Comparison of ENCODE assay signal across 16 cellular contexts in genomic region chr5:112119969-112120368, GRCh38.
A peak's percentile ranks its signal among the peaks of the same experiment; 100 is the strongest.
DNase-seq lines count a peak whose midpoint lies in the region; ATAC-seq and TF ChIP-seq lines count a peak whose summit lies in the region.
"Had no signal": no experiment of that assay in that cellular context is flagged by ENCODE, and none has a peak within 500 bp of the region (broad histone marks: within the 10 kb centered on the region; RNA-seq: fewer than 3 reads in every experiment).

No MANE protein-coding gene starts in this region.

- no peak overlapping the region for H3K27ac ChIP-seq in coronary artery
- H3K27ac ChIP-seq: HL-60 had no signal

- TF ChIP-seq CTCF in GM12872 (IDR thresholded peaks at IDR 0.05; ENCODE audit: insufficient read depth, low read depth, low read length) (peak; percentile 22; the same call in 1 of the 3 replicates), epithelial cell of proximal tubule (conservative IDR thresholded peaks at IDR 0.05; ENCODE audit: low read depth, low read length) (peak; percentile 4), coronary artery (IDR thresholded peaks at IDR 0.05) (no peak)

- DNase-seq in epithelial cell of proximal tubule (ENCODE audit: low read depth) (no peak), coronary artery (ENCODE audit: low spot score) (no peak), activated gamma-delta T cell treated with Interleukin-2 at 50 U/mL for 16 hours (no peak), head of caudate nucleus (no peak)
- DNase-seq: H9, NCI-H1105 treated with DMSO at 0.1 percent for 48 hours, NCI-H187 treated with DMSO at 0.1 percent for 48 hours, NCI-H2171, NCI-H446 treated with DMSO at 0.1 percent for 48 hours, NCI-H774, T-helper 17 cell had no signal

- H3K4me3 ChIP-seq in epithelial cell of proximal tubule (ENCODE audit: low read depth, low read length) (no peak overlapping the region), coronary artery (no peak overlapping the region)
- H3K4me3 ChIP-seq: K562 had no signal

- intact Hi-C loops in head of caudate nucleus (cut with DNase I): no loop called here

- ATAC-seq in GM18861 (IDR thresholded peaks at IDR 0.05; ENCODE audit: unreplicated experiment) (peak; percentile 3), HG02852 (IDR thresholded peaks at IDR 0.05; ENCODE audit: unreplicated experiment) (peak; percentile 30)
- ATAC-seq: T-helper 17 cell had no signal
